28 cellular contexts compared by ENCODE assay signal in the genomic region with DNA sequence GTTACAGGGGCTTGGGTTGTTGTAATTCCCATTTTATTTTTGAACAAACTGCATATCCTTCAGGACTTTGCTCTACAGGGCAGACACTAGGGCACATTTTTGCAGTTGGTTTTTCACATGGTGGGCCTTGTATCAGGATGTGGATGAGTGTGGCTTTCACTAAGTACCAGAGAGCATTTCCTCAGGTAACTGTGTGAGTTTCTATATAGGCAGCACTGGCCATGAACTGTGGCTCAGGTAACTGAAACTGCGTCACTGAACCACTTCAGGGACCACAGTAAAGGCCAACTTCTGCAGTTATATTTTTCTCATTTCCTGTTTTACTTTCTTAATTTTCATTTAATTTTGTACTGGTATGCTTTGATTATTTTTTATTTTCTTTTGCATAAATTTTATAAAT.
"Had no signal": no experiment of that assay in that cellular context is flagged by ENCODE, and none has a peak within 500 bp of the region (broad histone marks: within the 10 kb centered on the region; RNA-seq: fewer than 3 reads in every experiment).

No MANE protein-coding gene starts in this region.

- H3K4me3 Mint-ChIP-seq: dendritic cell treated with granulocyte-macrophage colony-stimulating factor and Interleukin-4, amounts not matched to agents 40 ng/mL and 50 ng/mL, for 4 days; endodermal cell; memory B cell; naive B cell; natural killer cell treated with Interleukin-12 subunit alpha and Interleukin-12 subunit beta and Interleukin-15 and Interleukin-18, amount 100 ng/mL, for 72 hours; neural crest cell; stimulated activated naive CD8-positive, alpha-beta T cell treated with anti-CD3 and anti-CD28 coated beads, Interleukin-15, Interleukin-2, amounts not matched to agents 100 ng/mL and 50 ng/mL, for 24 hours had no signal

- ATAC-seq: esophagus mucosa; gastrocnemius medialis; left lobe of liver; natural killer cell treated with Interleukin-12 subunit alpha and Interleukin-12 subunit beta and Interleukin-15 and Interleukin-18, amount 100 ng/mL, for 72 hours; right lobe of liver had no signal

- H3K27me3 ChIP-seq: colonic mucosa, gastrocnemius medialis, neutrophil, right lobe of liver, suprapubic skin, transverse colon, vagina had no signal

- H3K4me1 Mint-ChIP-seq: memory B cell, naive B cell, neural crest cell had no signal

- H3K27ac ChIP-seq: colonic mucosa, epithelial cell of prostate, gastrocnemius medialis, neutrophil, parathyroid adenoma, right lobe of liver, suprapubic skin, transverse colon, vagina had no signal

- H3K9me3 ChIP-seq: colonic mucosa, gastrocnemius medialis, neutrophil, right lobe of liver, transverse colon, vagina had no signal

- H3K79me2 ChIP-seq: parathyroid adenoma had no signal

- H3K9ac ChIP-seq: parathyroid adenoma had no signal

- H3K4me1 ChIP-seq: colonic mucosa, gastrocnemius medialis, parathyroid adenoma, right lobe of liver, suprapubic skin, transverse colon, vagina had no signal

- H2AFZ ChIP-seq: parathyroid adenoma had no signal

- DNase-seq: colonic mucosa; effector CD8-positive, alpha-beta T cell; endodermal cell; foreskin fibroblast; gastrocnemius medialis; head of caudate nucleus; naive B cell; right lobe of liver; stimulated activated CD4-positive, alpha-beta T cell treated with anti-CD3 and anti-CD28 coated beads, Interleukin-12 subunit alpha, Interleukin-12 subunit beta, amount 100 ng/mL, for 4 hours; stimulated activated CD4-positive, alpha-beta T cell treated with anti-CD3 and anti-CD28 coated beads, Interleukin-1b, Interleukin-23, amount 100 ng/mL, for 48 hours; stimulated activated CD4-positive, alpha-beta T cell treated with anti-CD3 and anti-CD28 coated beads, Interleukin-4, amount 100 ng/mL, for 1 hour; stimulated activated CD8-positive, alpha-beta memory T cell treated with anti-CD3 and anti-CD28 coated beads, Interleukin-4, amount 100 ng/mL, for 48 hours; transverse colon had no signal

- H3K4me3 ChIP-seq: colonic mucosa, gastrocnemius medialis, lung, right lobe of liver, smooth muscle cell, suprapubic skin, transverse colon, vagina had no signal

- H3K27me3 Mint-ChIP-seq: dendritic cell treated with granulocyte-macrophage colony-stimulating factor and Interleukin-4, amounts not matched to agents 40 ng/mL and 50 ng/mL, for 4 days; memory B cell; natural killer cell treated with Interleukin-12 subunit alpha and Interleukin-12 subunit beta and Interleukin-15 and Interleukin-18, amount 100 ng/mL, for 72 hours; progenitor cell of endocrine pancreas; stimulated activated naive CD8-positive, alpha-beta T cell treated with anti-CD3 and anti-CD28 coated beads, Interleukin-15, Interleukin-2, amounts not matched to agents 100 ng/mL and 50 ng/mL, for 24 hours had no signal

- H3K4me2 ChIP-seq: smooth muscle cell had no signal

- H3K36me3 ChIP-seq: colonic mucosa, gastrocnemius medialis, neutrophil, right lobe of liver, suprapubic skin, transverse colon, vagina had no signal

- H3K27ac Mint-ChIP-seq: dendritic cell treated with granulocyte-macrophage colony-stimulating factor and Interleukin-4, amounts not matched to agents 40 ng/mL and 50 ng/mL, for 4 days; endodermal cell; memory B cell; natural killer cell treated with Interleukin-12 subunit alpha and Interleukin-12 subunit beta and Interleukin-15 and Interleukin-18, amount 100 ng/mL, for 72 hours; progenitor cell of endocrine pancreas; stimulated activated naive CD8-positive, alpha-beta T cell treated with anti-CD3 and anti-CD28 coated beads, Interleukin-15, Interleukin-2, amounts not matched to agents 100 ng/mL and 50 ng/mL, for 24 hours had no signal
